Comparison of ENCODE assay signal across 23 cellular contexts in the genomic region with DNA sequence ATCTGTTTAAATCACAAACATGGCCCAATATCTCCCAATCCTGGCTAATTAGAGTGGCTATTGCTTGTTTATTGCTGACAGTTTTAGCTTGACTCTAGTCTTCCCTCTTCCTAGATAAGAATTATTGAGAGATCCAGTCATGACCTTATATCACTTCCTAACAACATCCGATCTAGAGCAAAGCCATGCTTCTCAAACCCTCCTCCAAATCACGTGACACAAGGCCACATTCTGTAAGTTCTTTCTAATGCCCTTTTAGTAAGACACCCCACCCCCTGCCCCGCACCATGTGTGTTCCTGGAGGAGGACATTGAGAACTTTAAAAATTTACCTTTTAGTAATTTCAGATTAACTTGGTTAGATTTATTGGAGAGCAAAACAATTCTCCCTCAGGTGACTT. TPM values are rescaled to one million over a fixed set of nuclear protein-coding genes. Genes with fewer than 3 reads are reported as not detected.
DNase-seq lines count a peak whose midpoint lies in the region; ATAC-seq, FAIRE-seq and TF ChIP-seq lines count a peak whose summit lies in the region.
"Had no signal": no experiment of that assay in that cellular context is flagged by ENCODE, and none has a peak within 500 bp of the region (broad histone marks: within the 10 kb centered on the region; RNA-seq: fewer than 3 reads in every experiment).

No MANE protein-coding gene starts in this region.

- intact Hi-C loops in endothelial cell of umbilical vein (cut with micrococcal nuclease) = loop anchor here (1.0 to 5.0 kb wide), 4 partner anchors 181 to 972 kb away; a partner anchor contains a TSS

- H3K4me1 ChIP-seq in GM23248 (ENCODE audit: insufficient read depth) (peaks cover 45% of the 10 kb centered on the region), RWPE2 (ENCODE audit: insufficient read depth, poor library complexity, severe bottlenecking) (peaks cover 19% of the 10 kb centered on the region), endothelial cell of umbilical vein (ENCODE audit: control insufficient read depth, extremely low read depth, insufficient read depth, low read length) (peaks cover 28% of the 10 kb centered on the region), smooth muscle cell (ENCODE audit: low read depth) (no peaks in the 10 kb centered on the region)
- H3K4me1 ChIP-seq: Caco-2 had no signal

- TF ChIP-seq CTCF in RWPE2 (IDR thresholded peaks at IDR 0.05; ENCODE audit: poor library complexity, severe bottlenecking) = no peak
- no peak for TF ChIP-seq CTCF in endothelial cell of umbilical vein (IDR thresholded peaks at IDR 0.05; ENCODE audit: extremely low read depth in 1 of 2, insufficient read depth in 1 of 2, low read depth in 1 of 2, low read length in 2 of 2)
- no peak for TF ChIP-seq CTCF in smooth muscle cell (IDR thresholded peaks at IDR 0.05; ENCODE audit: borderline replicate concordance, insufficient read depth, poor library complexity, severe bottlenecking)
- no peak for TF ChIP-seq CTCF in coronary artery (IDR thresholded peaks at IDR 0.05)

- H3K4me3 ChIP-seq in GM23248 (no peak overlapping the region), RWPE2 (ENCODE audit: severe bottlenecking) (no peak overlapping the region), endothelial cell of umbilical vein (replicated peaks in 1 of 3; ENCODE audit: insufficient read depth in 1 of 3, low read depth in 1 of 3, low read length in 3 of 3) (no peak overlapping the region), smooth muscle cell (no peak overlapping the region), coronary artery (no peak overlapping the region)
- H3K4me3 ChIP-seq: A549, GM12878, SK-N-MC had no signal

- H3K36me3 ChIP-seq in GM23248 (ENCODE audit: low read depth) (no peaks in the 10 kb centered on the region), RWPE2 (ENCODE audit: low read depth) (no peaks in the 10 kb centered on the region), endothelial cell of umbilical vein (ENCODE audit: control insufficient read depth in 2 of 2, extremely low read depth in 1 of 2, insufficient read depth in 2 of 2, low read length in 2 of 2) (no peaks in the 10 kb centered on the region), smooth muscle cell (ENCODE audit: low read depth) (no peaks in the 10 kb centered on the region)

- FAIRE-seq in endothelial cell of umbilical vein (lab: Jason Lieb, UNC) = no peak
- FAIRE-seq: A549, G401.6, GM12878 had no signal

- CTCF ChIA-PET in endothelial cell of umbilical vein (lab: Charles Lee) = interaction anchor here (0.5 to 6.1 kb wide), 11 partner anchors 67 to 528 kb away, joined by 3 to 95 read pairs (median 13); a partner anchor contains a TSS

- H2AFZ ChIP-seq in GM23248 (no peak overlapping the region), endothelial cell of umbilical vein (ENCODE audit: low read depth, low read length) (no peak overlapping the region), smooth muscle cell (ENCODE audit: low read depth) (no peak overlapping the region)

- ATAC-seq in RWPE2 (ENCODE audit: low read depth) = no peak
- ATAC-seq: A549, HCT116 had no signal

- in situ Hi-C loops in GM23248 (cut with MboI) = loop anchor here (10.0 kb wide), 1 partner anchor 474 kb away; no protein-coding TSS in a partner anchor

- no peaks in the 10 kb centered on the region for H3K9me2 ChIP-seq in GM23248 (ENCODE audit: insufficient read depth)

- H3K79me2 ChIP-seq in GM23248 (ENCODE audit: insufficient read depth) (no peaks in the 10 kb centered on the region), endothelial cell of umbilical vein (ENCODE audit: control insufficient read depth, insufficient read depth, low read length) (no peaks in the 10 kb centered on the region), smooth muscle cell (ENCODE audit: low read depth) (no peaks in the 10 kb centered on the region)

- no peak overlapping the region for H3K9ac ChIP-seq in GM23248
- H3K9ac ChIP-seq in endothelial cell of umbilical vein (replicated peaks; ENCODE audit: extremely low read depth, insufficient read depth, low read length) = no peak overlapping the region
- no peak overlapping the region for H3K9ac ChIP-seq in smooth muscle cell (ENCODE audit: low read depth)

- H3K9me3 ChIP-seq in GM23248 (ENCODE audit: low read depth) (no peaks in the 10 kb centered on the region), RWPE2 (ENCODE audit: severe bottlenecking) (no peaks in the 10 kb centered on the region), endothelial cell of umbilical vein (replicated peaks; ENCODE audit: control insufficient read depth, insufficient read depth, low read length) (no peaks in the 10 kb centered on the region), smooth muscle cell (replicated peaks; ENCODE audit: low read depth) (no peaks in the 10 kb centered on the region)
- H3K9me3 ChIP-seq: A549, Caco-2 had no signal

- WGBS in GM23248 (ENCODE audit: low coverage in 1 of 2, low lambda C conversion rate in 2 of 2, missing lambda C conversion rate in 2 of 2), 2 experiments = 97 to 98% methylated on average over 3 of the region's 3 CpGs
- 87% methylated on average over 3 of the region's 3 CpGs for WGBS in smooth muscle cell (ENCODE audit: low lambda C conversion rate)

- H3K27me3 ChIP-seq in GM23248 (replicated peaks; ENCODE audit: insufficient read depth) (no peaks in the 10 kb centered on the region), RWPE2 (ENCODE audit: insufficient read depth, poor library complexity, severe bottlenecking) (no peaks in the 10 kb centered on the region), endothelial cell of umbilical vein (ENCODE audit: control insufficient read depth in 2 of 2, insufficient read depth in 2 of 2, low read length in 2 of 2) (no peaks in the 10 kb centered on the region), smooth muscle cell (ENCODE audit: low read depth) (no peaks in the 10 kb centered on the region)

- no peaks in the 10 kb centered on the region for H3K9me1 ChIP-seq in endothelial cell of umbilical vein (replicated peaks; ENCODE audit: control insufficient read depth, extremely low read depth, insufficient read depth, low read length)

- dilution Hi-C loops in endothelial cell of umbilical vein (cut with MboI; ENCODE audit: extremely low pct_ligation_motif_present, low sequenced_read_pairs) = no loop called here

- POLR2A ChIA-PET in endothelial cell of umbilical vein (lab: Charles Lee) = no interaction called here

- peak overlapping the region; percentile 60 for H3K4me2 ChIP-seq in GM23248 (ENCODE audit: unreplicated experiment)
- H3K4me2 ChIP-seq in endothelial cell of umbilical vein (ENCODE audit: insufficient read depth, low read length) = peak overlapping the region; percentile 4
- H3K4me2 ChIP-seq in smooth muscle cell = peak overlapping the region; percentile 27
- H3K4me2 ChIP-seq: A549 had no signal

- H3K27ac ChIP-seq in GM23248 (peak overlapping the region; percentile 50), RWPE2 (ENCODE audit: poor library complexity, severe bottlenecking) (peak overlapping the region; percentile 91), endothelial cell of umbilical vein (ENCODE audit: insufficient read depth, low read depth, low read length) (peak overlapping the region; percentile 53), smooth muscle cell (ENCODE audit: low read depth) (peak overlapping the region; percentile 41), coronary artery (no peak overlapping the region)
- H3K27ac ChIP-seq: A549, HL-60, RWPE1, SK-N-MC had no signal

- peaks cover 29% of the 10 kb centered on the region for H3F3A ChIP-seq in GM23248 (ENCODE audit: insufficient read depth)
- no peaks in the 10 kb centered on the region for H3F3A ChIP-seq in smooth muscle cell (ENCODE audit: low read depth)

- H4K20me1 ChIP-seq in GM23248 (ENCODE audit: insufficient read depth) (no peaks in the 10 kb centered on the region), endothelial cell of umbilical vein (replicated peaks; ENCODE audit: control insufficient read depth, extremely low read depth, insufficient read depth, low read length) (no peaks in the 10 kb centered on the region), smooth muscle cell (ENCODE audit: low read depth) (no peaks in the 10 kb centered on the region)

- BruUV-seq in endothelial cell of umbilical vein (replicated peaks; lab: Mats Ljungman, UMichigan) = no TSS peak

- no peak for TF ChIP-seq POLR2A in endothelial cell of umbilical vein (IDR thresholded peaks at IDR 0.05; ENCODE audit: low read depth, low read length)

- no peak for DNase-seq in GM23248
- no peak for DNase-seq in RWPE2 (ENCODE audit: low spot score)
- no peak for DNase-seq in endothelial cell of umbilical vein (ENCODE audit: low read depth, low spot score)
- no peak for DNase-seq in smooth muscle cell (lab: John Stamatoyannopoulos, UW; ENCODE audit: unreplicated experiment)
- DNase-seq in GF-D8 (lab: John Stamatoyannopoulos, UW) = no peak
- DNase-seq in NCI-H1105 (lab: John Stamatoyannopoulos, UW) = no peak
- no peak for DNase-seq in coronary artery (ENCODE audit: low spot score)
- DNase-seq: C1 segment of cervical spinal cord, Caco-2, Kasumi-1, NCI-H1105 treated with DMSO at 0.1 percent for 48 hours, NCI-H2081, NCI-H2227 treated with DMSO at 0.1 percent for 48 hours, NCI-H526 treated with DMSO at 0.1 percent for 48 hours, SHP77 treated with DMSO at 0.1 percent for 48 hours had no signal

TF ChIP-seq in endothelial cell of umbilical vein, 7 proteins besides CTCF, POLR2A, EP300 and RAD21 (continues in another document):
- no peak for TF ChIP-seq EZH2 (IDR thresholded peaks at IDR 0.05; ENCODE audit: borderline replicate concordance, low read depth, low read length, severe bottlenecking)
- no peak for TF ChIP-seq POLR2AphosphoS5 (IDR thresholded peaks at IDR 0.05; ENCODE audit: insufficient read depth, low read depth, low read length)
- TF ChIP-seq, protein P1, sequence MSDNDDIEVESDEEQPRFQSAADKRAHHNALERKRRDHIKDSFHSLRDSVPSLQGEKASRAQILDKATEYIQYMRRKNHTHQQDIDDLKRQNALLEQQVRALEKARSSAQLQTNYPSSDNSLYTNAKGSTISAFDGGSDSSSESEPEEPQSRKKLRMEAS (IDR thresholded peaks at IDR 0.05; ENCODE audit: insufficient read depth, insufficient read length) = no peak
- TF ChIP-seq JUN (IDR thresholded peaks at IDR 0.05; ENCODE audit: borderline replicate concordance, insufficient read depth, insufficient read length, low read depth) = no peak
- no peak for TF ChIP-seq FOS (IDR thresholded peaks at IDR 0.05; ENCODE audit: borderline replicate concordance, insufficient read depth, low read length)

RNA-seq across cellular contexts. Expression of a gene that starts 40.6 kb away (rescaled TPM):
- total RNA-seq in GM23248 (2014; rRNA removed; shearing (Covaris generic)) = not detected in 2 replicates
- polyA plus RNA-seq in GM23248 (2016; fragmentation: Nextera tagmentation; extraction: Ambion mirVana) (not detected in 2 replicates), endothelial cell of umbilical vein (not detected in 2 replicates), smooth muscle cell (0.28 TPM in 1 of 2 replicates, not detected in the other)
- total RNA-seq in endothelial cell of umbilical vein (not detected in 2 replicates), smooth muscle cell (0.09 TPM in 1 of 2 replicates, not detected in the other)
- not detected in 2 replicates for polyA plus RNA-seq in endothelial cell of umbilical vein (2011; cell fraction: cytosol; rRNA removed)
- polyA plus RNA-seq in endothelial cell of umbilical vein (2011; cell fraction: nucleus; rRNA removed) = not detected in 2 replicates
- not detected in 2 replicates for polyA plus RNA-seq in endothelial cell of umbilical vein (2012)
- not detected in 2 replicates for polyA minus RNA-seq in endothelial cell of umbilical vein
- not detected for polyA minus RNA-seq in endothelial cell of umbilical vein (2011; cell fraction: cytosol; rRNA and poly(A)+ RNA removed)
- polyA minus RNA-seq in endothelial cell of umbilical vein (2011; cell fraction: nucleus; rRNA and poly(A)+ RNA removed) = not detected in 2 replicates
- total RNA-seq: M059J had no signal

Comparison
In these comparisons a context has a peak if more than half of its experiments do, and no peak if none do; other contexts are left out.
1. H3K27ac ChIP-seq: peak in GM23248 (single experiment), RWPE2 (single experiment), endothelial cell of umbilical vein (single experiment) and smooth muscle cell (single experiment); none in coronary artery (0 of 2).
2. H3K4me2 ChIP-seq: peak in every context shown above with its lines; median percentile 60 in GM23248; 27 in smooth muscle cell; 4 in endothelial cell of umbilical vein.